8 cellular contexts compared by ENCODE assay signal in the genomic region with DNA sequence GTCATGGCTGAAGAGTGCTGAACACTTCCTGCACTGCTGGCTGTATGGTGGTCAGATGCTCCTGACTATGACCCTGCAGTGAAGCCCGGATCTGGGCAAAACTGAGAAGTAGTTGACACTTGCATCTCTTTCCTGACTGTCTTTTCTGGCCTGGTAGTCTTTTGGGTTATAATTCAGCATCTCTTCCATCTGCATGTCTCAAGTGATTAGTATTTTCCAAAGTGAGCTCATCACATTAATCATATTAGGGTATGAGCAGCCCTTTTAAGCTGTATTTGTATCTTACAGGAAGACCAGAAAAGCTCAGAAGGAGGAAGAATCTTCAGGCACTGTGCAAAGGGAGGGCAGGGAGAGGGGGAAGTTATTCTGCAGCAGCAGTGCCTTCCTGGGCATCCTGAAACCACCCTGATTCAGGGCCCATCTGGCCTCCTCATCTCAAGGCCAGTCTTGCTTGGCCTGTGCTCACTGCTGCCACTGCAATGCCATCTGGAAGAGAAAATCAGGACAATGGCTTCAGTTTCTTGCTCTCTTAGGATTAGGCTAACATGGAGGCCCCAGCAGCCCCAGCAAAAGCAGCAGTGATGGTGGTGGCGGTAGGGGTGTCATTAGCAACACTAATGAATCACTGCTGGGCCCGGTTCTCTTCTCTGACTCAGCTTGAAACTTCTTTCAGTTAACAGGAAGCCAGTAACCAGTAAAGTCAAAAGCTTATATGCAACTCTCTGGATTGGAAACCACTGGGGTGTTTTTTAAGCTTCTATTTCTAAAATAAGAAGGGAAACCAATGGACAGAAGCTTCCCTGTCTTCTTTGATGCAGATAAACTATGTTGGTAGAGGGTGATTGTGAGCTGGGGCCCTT.
DNase-seq lines count a peak whose midpoint lies in the region; ATAC-seq, FAIRE-seq and TF ChIP-seq lines count a peak whose summit lies in the region.

No MANE protein-coding gene starts in this region.

- H3K36me3 ChIP-seq in tibial artery: no peaks in the 10 kb centered on the region

- FAIRE-seq in GM18507 (lab: Jason Lieb, UNC): peak; percentile 94

- ATAC-seq in HG02623 (IDR thresholded peaks at IDR 0.05; ENCODE audit: unreplicated experiment): peak; percentile 93

- peak overlapping the region; percentile 42 to 46 for H3K27ac ChIP-seq in tibial artery

- peak; percentile 69 for DNase-seq in GM18507 (ENCODE audit: extremely low spot score, insufficient read length, low read depth)
- DNase-seq in NCI-H1694 treated with DMSO at 0.1 percent for 48 hours (lab: John Stamatoyannopoulos, UW): peak; percentile 69
- DNase-seq in activated CD8-positive, alpha-beta memory T cell treated with anti-CD3 and anti-CD28 coated beads, Interleukin-2, amount 50 U/mL, for 4 hours: peak; percentile 43
- DNase-seq in fibroblast of gingiva (ENCODE audit: low read depth): peak; percentile 65
- peak; percentile 44 for DNase-seq in occipital lobe (lab: John Stamatoyannopoulos, UW)
- peak in 1 of 2 donors; percentile 33 for DNase-seq in tibial artery
- DNase-seq in NCI-H2196 treated with DMSO at 0.1 percent for 48 hours (lab: John Stamatoyannopoulos, UW; ENCODE audit: unreplicated experiment): no peak

- H3K4me1 ChIP-seq in tibial artery: peaks cover 0 to 36% (median 17%) of the 10 kb centered on the region in 4 donors

- no peaks in the 10 kb centered on the region for H3K27me3 ChIP-seq in tibial artery

- intact Hi-C loops in tibial artery (cut with DNase I; ENCODE audit: low total_unique reads): no loop called here

- no peaks in the 10 kb centered on the region for H3K9me3 ChIP-seq in tibial artery

- TF ChIP-seq CTCF in tibial artery (IDR thresholded peaks at IDR 0.05): no peak

- H3K4me3 ChIP-seq in tibial artery: no peak overlapping the region
